Comparison of ENCODE assay signal across 19 cellular contexts in the genomic region with DNA sequence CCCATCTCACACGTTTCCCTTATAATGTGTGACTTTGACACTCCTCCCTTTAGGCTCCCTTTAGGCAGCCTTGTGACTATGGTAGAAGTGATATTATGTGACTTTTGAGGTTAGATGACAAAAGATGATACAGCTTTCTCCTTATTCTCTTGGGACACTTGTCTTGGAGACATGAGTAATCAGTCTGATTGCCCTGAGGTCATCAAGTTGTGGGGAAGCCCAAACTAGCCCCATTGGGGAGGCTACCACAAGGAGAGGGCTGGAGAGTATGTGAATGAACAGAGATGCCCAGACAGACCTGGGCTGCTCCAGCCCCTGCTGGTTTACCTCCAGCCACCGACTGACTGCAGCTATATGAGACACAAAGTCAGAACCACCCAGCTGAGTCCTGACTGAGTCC. TPM values are rescaled to one million over a fixed set of nuclear protein-coding genes. Genes with fewer than 3 reads are reported as not detected.
"Had no signal": no experiment of that assay in that cellular context is flagged by ENCODE, and none has a peak within 500 bp of the region (broad histone marks: within the 10 kb centered on the region; RNA-seq: fewer than 3 reads in every experiment).

No MANE protein-coding gene starts in this region.

- H3K4me1 Mint-ChIP-seq: activated CD4-positive, alpha-beta memory T cell treated with anti-CD3 and anti-CD28 coated beads, Interleukin-2, amount 10 ng/mL, durations not matched to agents 7 days and 5 days; activated naive CD8-positive, alpha-beta T cell treated with anti-CD3 and anti-CD28 coated beads, Interleukin-2, amount 10 ng/mL, durations not matched to agents 7 days and 5 days; central memory CD8-positive, alpha-beta T cell had no signal

- H3K27me3 ChIP-seq: brain microvascular endothelial cell, foreskin keratinocyte had no signal

- DNase-seq: activated CD4-positive, alpha-beta memory T cell treated with anti-CD3 and anti-CD28 coated beads, Interleukin-2, amount 10 ng/mL, durations not matched to agents 7 days and 5 days; activated CD8-positive, alpha-beta memory T cell treated with anti-CD3 and anti-CD28 coated beads, Interleukin-2, amount 50 U/mL, for 4 hours; activated naive CD8-positive, alpha-beta T cell treated with anti-CD3 and anti-CD28 coated beads, Interleukin-2, amount 10 ng/mL, durations not matched to agents 7 days and 5 days; anterior cingulate cortex; brain microvascular endothelial cell; esophagus squamous epithelium; foreskin keratinocyte; glutamatergic neuron; hypothalamus; left ventricle myocardium superior; mesenchymal stem cell; stimulated activated CD4-positive, alpha-beta T cell treated with anti-CD3 and anti-CD28 coated beads, Interleukin-2, amount 100 ng/mL, for 48 hours had no signal

- H3K4me3 ChIP-seq: coronary artery, esophagus squamous epithelium had no signal

- H3K36me3 Mint-ChIP-seq: activated naive CD8-positive, alpha-beta T cell treated with anti-CD3 and anti-CD28 coated beads, Interleukin-2, amount 10 ng/mL, durations not matched to agents 7 days and 5 days; natural killer cell treated with Interleukin-12 subunit alpha and Interleukin-12 subunit beta and Interleukin-15 and Interleukin-18, amount 100 ng/mL, for 72 hours; type B pancreatic cell had no signal

- H3K9me3 Mint-ChIP-seq: activated CD4-positive, alpha-beta memory T cell treated with anti-CD3 and anti-CD28 coated beads, Interleukin-2, amount 10 ng/mL, durations not matched to agents 7 days and 5 days; activated naive CD8-positive, alpha-beta T cell treated with anti-CD3 and anti-CD28 coated beads, Interleukin-2, amount 10 ng/mL, durations not matched to agents 7 days and 5 days; central memory CD8-positive, alpha-beta T cell; natural killer cell treated with Interleukin-12 subunit alpha and Interleukin-12 subunit beta and Interleukin-15 and Interleukin-18, amount 100 ng/mL, for 72 hours; stimulated activated naive CD8-positive, alpha-beta T cell treated with anti-CD3 and anti-CD28 coated beads, Interleukin-15, Interleukin-2, amounts not matched to agents 100 ng/mL and 50 ng/mL, for 24 hours; type B pancreatic cell had no signal

- H3K27ac Mint-ChIP-seq: activated CD4-positive, alpha-beta memory T cell treated with anti-CD3 and anti-CD28 coated beads, Interleukin-2, amount 10 ng/mL, durations not matched to agents 7 days and 5 days; activated naive CD8-positive, alpha-beta T cell treated with anti-CD3 and anti-CD28 coated beads, Interleukin-2, amount 10 ng/mL, durations not matched to agents 7 days and 5 days; natural killer cell treated with Interleukin-12 subunit alpha and Interleukin-12 subunit beta and Interleukin-15 and Interleukin-18, amount 100 ng/mL, for 72 hours; stimulated activated naive CD8-positive, alpha-beta T cell treated with anti-CD3 and anti-CD28 coated beads, Interleukin-15, Interleukin-2, amounts not matched to agents 100 ng/mL and 50 ng/mL, for 24 hours; type B pancreatic cell had no signal

- H3K9me3 ChIP-seq: esophagus squamous epithelium had no signal

- H3K36me3 ChIP-seq: brain microvascular endothelial cell, esophagus squamous epithelium had no signal

- ATAC-seq: foreskin keratinocyte; left ventricle myocardium superior; natural killer cell treated with Interleukin-12 subunit alpha and Interleukin-12 subunit beta and Interleukin-15 and Interleukin-18, amount 100 ng/mL, for 72 hours had no signal

- H3K27ac ChIP-seq: brain microvascular endothelial cell, coronary artery, esophagus squamous epithelium, foreskin keratinocyte, VCaP had no signal

- H3K4me3 Mint-ChIP-seq: activated CD4-positive, alpha-beta memory T cell treated with anti-CD3 and anti-CD28 coated beads, Interleukin-2, amount 10 ng/mL, durations not matched to agents 7 days and 5 days; activated naive CD8-positive, alpha-beta T cell treated with anti-CD3 and anti-CD28 coated beads, Interleukin-2, amount 10 ng/mL, durations not matched to agents 7 days and 5 days; central memory CD8-positive, alpha-beta T cell; natural killer cell treated with Interleukin-12 subunit alpha and Interleukin-12 subunit beta and Interleukin-15 and Interleukin-18, amount 100 ng/mL, for 72 hours; stimulated activated naive CD8-positive, alpha-beta T cell treated with anti-CD3 and anti-CD28 coated beads, Interleukin-15, Interleukin-2, amounts not matched to agents 100 ng/mL and 50 ng/mL, for 24 hours; type B pancreatic cell had no signal

RNA-seq across cellular contexts. Expression of a gene that starts 10.6 kb away (rescaled TPM):
- total RNA-seq: kidney epithelial cell had no signal

RNA-seq across cellular contexts. Expression of a gene that starts 44.2 kb away (rescaled TPM):
- total RNA-seq: kidney epithelial cell had no signal
